Comparison of ENCODE assay signal across 40 cellular contexts in genomic region chr7:114969096-114969495, GRCh38.
"Had no signal": no experiment of that assay in that cellular context is flagged by ENCODE, and none has a peak within 500 bp of the region (broad histone marks: within the 10 kb centered on the region; RNA-seq: fewer than 3 reads in every experiment).

No MANE protein-coding gene starts in this region.

- H3K4me3 Mint-ChIP-seq: activated naive CD4-positive, alpha-beta T cell treated with anti-CD3 and anti-CD28 coated beads for 36 hours; activated naive CD4-positive, alpha-beta T cell treated with anti-CD3 and anti-CD28 coated beads, Interleukin-2, amount 10 ng/mL, durations not matched to agents 7 days and 5 days; activated naive CD4-positive, alpha-beta T cell treated with anti-CD3 and anti-CD28 coated beads, Interleukin-2, amount 50 U/mL, for 24 hours; activated naive CD8-positive, alpha-beta T cell treated with anti-CD3 and anti-CD28 coated beads for 36 hours; activated naive CD8-positive, alpha-beta T cell treated with anti-CD3 and anti-CD28 coated beads, Interleukin-2, amount 10 ng/mL, durations not matched to agents 7 days and 5 days; activated naive CD8-positive, alpha-beta T cell treated with anti-CD3 and anti-CD28 coated beads, Interleukin-2, amount 50 U/mL, for 24 hours; activated T-cell treated with anti-CD3 and anti-CD28 coated beads, Interleukin-2, amount 50 U/mL, for 24 hours; activated T-cell treated with anti-CD3 and anti-CD28 coated beads, Interleukin-2, amount 50 U/mL, for 4 hours; activated T-helper 1 cell treated with anti-CD3 and anti-CD28 coated beads, Interleukin-12 subunit alpha, Interleukin-12 subunit beta, Interleukin-2, Interleukin-4 antibody, amounts not matched to agents 30 ng/mL and 10 ng/mL and 1 ng/mL, durations not matched to agents 14 hours and 24 hours and 36 hours; brain; central memory CD8-positive, alpha-beta T cell had no signal

- H3K4me3 ChIP-seq: adrenal gland, ascending aorta, body of pancreas, breast epithelium, cardiac muscle cell had no signal

- H3K27ac Mint-ChIP-seq: activated naive CD4-positive, alpha-beta T cell treated with anti-CD3 and anti-CD28 coated beads for 36 hours; activated naive CD4-positive, alpha-beta T cell treated with anti-CD3 and anti-CD28 coated beads, Interleukin-2, amount 10 ng/mL, durations not matched to agents 7 days and 5 days; activated naive CD4-positive, alpha-beta T cell treated with anti-CD3 and anti-CD28 coated beads, Interleukin-2, amount 50 U/mL, for 24 hours; activated naive CD4-positive, alpha-beta T cell treated with anti-CD3 and anti-CD28 coated beads, Interleukin-2, amount 50 U/mL, for 72 hours; activated naive CD8-positive, alpha-beta T cell treated with anti-CD3 and anti-CD28 coated beads for 36 hours; activated naive CD8-positive, alpha-beta T cell treated with anti-CD3 and anti-CD28 coated beads, Interleukin-2, amount 10 ng/mL, durations not matched to agents 7 days and 5 days; activated T-cell treated with anti-CD3 and anti-CD28 coated beads, Interleukin-2, amount 50 U/mL, for 24 hours; activated T-helper 1 cell treated with anti-CD3 and anti-CD28 coated beads, Interleukin-12 subunit alpha, Interleukin-12 subunit beta, Interleukin-2, Interleukin-4 antibody, amounts not matched to agents 30 ng/mL and 10 ng/mL and 1 ng/mL, durations not matched to agents 14 hours and 24 hours and 36 hours; activated T-helper 2 cell treated with anti-CD3 and anti-CD28 coated beads, Interferon-gamma antibody, Interleukin-2, Interleukin-4, amounts not matched to agents 10 μg/mL and 5 μg/mL and 100 μg/mL, durations not matched to agents 14 hours and 24 hours and 36 hours; brain had no signal

- H3K4me1 ChIP-seq: ascending aorta, body of pancreas, breast epithelium had no signal

- ATAC-seq: activated naive CD4-positive, alpha-beta T cell treated with anti-CD3 and anti-CD28 coated beads, Interleukin-2, amount 50 U/mL, for 72 hours; activated naive CD8-positive, alpha-beta T cell treated with anti-CD3 and anti-CD28 coated beads, Interleukin-2, amount 50 U/mL, for 24 hours; activated T-cell treated with anti-CD3 and anti-CD28 coated beads, Interleukin-2, amount 50 U/mL, for 4 hours; activated T-cell treated with anti-CD3 and anti-CD28 coated beads, Interleukin-2, amount 50 U/mL, for 72 hours; activated T-helper 17 cell treated with anti-CD3 and anti-CD28 coated beads, Interleukin-2, amount 50 U/mL, for 72 hours; body of pancreas had no signal

- H3K27me3 ChIP-seq: adrenal gland, ascending aorta, body of pancreas, brain microvascular endothelial cell, breast epithelium, cardiac muscle cell had no signal

- H3K36me3 ChIP-seq: adrenal gland, ascending aorta, brain microvascular endothelial cell, breast epithelium, cardiac muscle cell had no signal

- H3K9me3 ChIP-seq: adrenal gland, ascending aorta, body of pancreas, breast epithelium had no signal

- H3K36me3 Mint-ChIP-seq: brain had no signal

- FAIRE-seq: astrocyte, bronchial epithelial cell had no signal

- H3K27me3 Mint-ChIP-seq: activated naive CD4-positive, alpha-beta T cell treated with anti-CD3 and anti-CD28 coated beads, Interleukin-2, amount 10 ng/mL, durations not matched to agents 7 days and 5 days; activated naive CD4-positive, alpha-beta T cell treated with anti-CD3 and anti-CD28 coated beads, Interleukin-2, amount 50 U/mL, for 24 hours; activated naive CD8-positive, alpha-beta T cell; activated naive CD8-positive, alpha-beta T cell treated with anti-CD3 and anti-CD28 coated beads for 36 hours; activated naive CD8-positive, alpha-beta T cell treated with anti-CD3 and anti-CD28 coated beads, Interleukin-2, amount 10 ng/mL, durations not matched to agents 7 days and 5 days; activated naive CD8-positive, alpha-beta T cell treated with anti-CD3 and anti-CD28 coated beads, Interleukin-2, amount 50 U/mL, for 24 hours; activated T-cell treated with anti-CD3 and anti-CD28 coated beads, Interleukin-2, amount 50 U/mL, for 24 hours; activated T-helper 17 cell treated with anti-CD3 and anti-CD28 coated beads, Interleukin-2, amount 50 U/mL, for 72 hours; brain; central memory CD8-positive, alpha-beta T cell had no signal

- H3K9me3 Mint-ChIP-seq: activated naive CD4-positive, alpha-beta T cell treated with anti-CD3 and anti-CD28 coated beads for 36 hours; activated naive CD4-positive, alpha-beta T cell treated with anti-CD3 and anti-CD28 coated beads, Interleukin-2, amount 10 ng/mL, durations not matched to agents 7 days and 5 days; activated naive CD4-positive, alpha-beta T cell treated with anti-CD3 and anti-CD28 coated beads, Interleukin-2, amount 50 U/mL, for 24 hours; activated naive CD8-positive, alpha-beta T cell treated with anti-CD3 and anti-CD28 coated beads for 36 hours; activated naive CD8-positive, alpha-beta T cell treated with anti-CD3 and anti-CD28 coated beads, Interleukin-2, amount 50 U/mL, for 24 hours; activated T-cell treated with anti-CD3 and anti-CD28 coated beads, Interleukin-2, amount 50 U/mL, for 24 hours; activated T-cell treated with anti-CD3 and anti-CD28 coated beads, Interleukin-2, amount 50 U/mL, for 4 hours; activated T-cell treated with anti-CD3 and anti-CD28 coated beads, Interleukin-2, amount 50 U/mL, for 72 hours; activated T-helper 1 cell treated with anti-CD3 and anti-CD28 coated beads, Interleukin-12 subunit alpha, Interleukin-12 subunit beta, Interleukin-2, Interleukin-4 antibody, amounts not matched to agents 30 ng/mL and 10 ng/mL and 1 ng/mL, durations not matched to agents 14 hours and 24 hours and 36 hours; activated T-helper 17 cell treated with anti-CD3 and anti-CD28 coated beads, Interleukin-2, amount 50 U/mL, for 72 hours; activated T-helper 2 cell treated with anti-CD3 and anti-CD28 coated beads, Interferon-gamma antibody, Interleukin-2, Interleukin-4, amounts not matched to agents 10 μg/mL and 5 μg/mL and 100 μg/mL, durations not matched to agents 14 hours and 24 hours and 36 hours; central memory CD8-positive, alpha-beta T cell had no signal

- H3K27ac ChIP-seq: adrenal gland, ascending aorta, body of pancreas, brain microvascular endothelial cell, breast epithelium, cardiac muscle cell had no signal

- DNase-seq: activated effector memory CD4-positive, alpha-beta T cell treated with anti-CD3 and anti-CD28 coated beads, Interleukin-2, amount 50 U/mL, for 16 hours; activated effector memory CD4-positive, alpha-beta T cell treated with Interleukin-2 at 50 U/mL for 16 hours; activated gamma-delta T cell; activated gamma-delta T cell treated with Interleukin-2 at 50 U/mL for 16 hours; activated naive CD4-positive, alpha-beta T cell; activated naive CD4-positive, alpha-beta T cell treated with anti-CD3 and anti-CD28 coated beads for 36 hours; activated naive CD4-positive, alpha-beta T cell treated with anti-CD3 and anti-CD28 coated beads, Interleukin-2, amount 10 ng/mL, durations not matched to agents 7 days and 5 days; activated naive CD4-positive, alpha-beta T cell treated with anti-CD3 and anti-CD28 coated beads, Interleukin-2, amount 50 U/mL, for 16 hours; activated naive CD4-positive, alpha-beta T cell treated with Interleukin-2 at 50 U/mL for 16 hours; activated naive CD8-positive, alpha-beta T cell treated with anti-CD3 and anti-CD28 coated beads for 36 hours; activated naive CD8-positive, alpha-beta T cell treated with anti-CD3 and anti-CD28 coated beads, Interleukin-2, amount 10 ng/mL, durations not matched to agents 7 days and 5 days; activated naive CD8-positive, alpha-beta T cell treated with anti-CD3 and anti-CD28 coated beads, Interleukin-2, amount 50 U/mL, for 24 hours; activated T-cell treated with anti-CD3 and anti-CD28 coated beads, Interleukin-2, amount 50 U/mL, for 1 hour; activated T-cell treated with anti-CD3 and anti-CD28 coated beads, Interleukin-2, amount 50 U/mL, for 24 hours; activated T-cell treated with anti-CD3 and anti-CD28 coated beads, Interleukin-2, amount 50 U/mL, for 4 hours; activated T-cell treated with anti-CD3 and anti-CD28 coated beads, Interleukin-2, amount 50 U/mL, for 48 hours; activated T-cell treated with anti-CD3 and anti-CD28 coated beads, Interleukin-2, amount 50 U/mL, for 72 hours; adrenal gland; amniotic stem cell; amygdala; anterior cingulate cortex; aorta; body of pancreas; brain microvascular endothelial cell; caudate nucleus; central memory CD4-positive, alpha-beta T cell; cerebellar nuclear complex had no signal
